In the genomic region with DNA sequence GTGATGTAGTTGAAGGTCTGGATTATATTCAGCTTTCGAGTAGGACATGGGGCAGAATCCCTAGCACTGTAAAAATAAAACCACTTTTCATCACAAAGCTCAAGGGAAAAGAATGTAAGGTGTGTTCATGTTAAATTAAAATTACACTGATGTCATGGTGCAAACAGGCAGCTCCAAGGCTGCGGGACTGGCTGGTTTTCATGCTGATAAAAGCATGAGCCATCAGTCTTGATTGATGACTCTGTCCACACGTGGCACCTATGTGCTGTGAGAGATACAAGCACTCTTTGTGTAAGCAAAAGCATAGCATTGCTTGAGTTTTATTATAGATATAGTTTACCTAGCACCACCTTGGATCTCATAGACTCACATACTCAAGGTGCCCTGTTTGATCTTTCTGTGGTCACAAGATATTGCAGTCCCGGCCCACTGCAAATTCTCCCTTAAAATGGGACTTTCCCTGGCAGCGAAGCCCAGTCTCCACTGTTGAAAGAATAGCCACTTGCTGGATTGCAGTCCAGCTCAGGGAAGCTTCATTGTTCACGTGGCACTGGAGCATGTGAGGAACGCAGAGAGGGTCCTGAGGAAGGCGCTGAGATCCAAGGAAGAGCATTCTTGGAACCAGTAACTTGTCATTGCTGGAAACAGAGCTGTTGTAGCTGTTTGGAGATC, we compare ENCODE assay signal across 15 cellular contexts.
DNase-seq lines count a peak whose midpoint lies in the region; ATAC-seq and TF ChIP-seq lines count a peak whose summit lies in the region.
"Had no signal": no experiment of that assay in that cellular context is flagged by ENCODE, and none has a peak within 500 bp of the region (broad histone marks: within the 10 kb centered on the region; RNA-seq: fewer than 3 reads in every experiment).

No MANE protein-coding gene starts in this region.

- TF ChIP-seq EP300 in Ishikawa (IDR thresholded peaks at IDR 0.05; ENCODE audit: borderline replicate concordance) = no peak; the same call in 1 of the 2 replicates

- DNase-seq in A172 (ENCODE audit: low spot score) = peak; percentile 91
- DNase-seq in astrocyte of the cerebellum (ENCODE audit: low read depth) = peak; percentile 43
- DNase-seq in left colon = peak; percentile 14 to 33
- no peak for DNase-seq in NCI-H345 (lab: John Stamatoyannopoulos, UW)
- DNase-seq in left ventricle myocardium superior = no peak
- DNase-seq: activated gamma-delta T cell; GOT3; left cardiac atrium; NCI-H2081; NK-92 treated with Interleukin-12 subunit alpha and Interleukin-12 subunit beta, amount 100 ng/mL, for 24 hours; T-helper 1 cell; upper lobe of left lung had no signal

- no peak for TF ChIP-seq RAD21 in Ishikawa (IDR thresholded peaks at IDR 0.05; ENCODE audit: low read depth)

- H3K4me3 ChIP-seq in astrocyte of the cerebellum (ENCODE audit: low read depth, low read length) = no peak overlapping the region
- H3K4me3 ChIP-seq: upper lobe of left lung had no signal

- ATAC-seq in left colon = peak; percentile 81
- ATAC-seq in HG03521 (IDR thresholded peaks at IDR 0.05; ENCODE audit: unreplicated experiment) = no peak
- ATAC-seq in GM21737 (IDR thresholded peaks at IDR 0.05; ENCODE audit: unreplicated experiment) = no peak
- ATAC-seq in left ventricle myocardium superior = no peak

- TF ChIP-seq CTCF in astrocyte of the cerebellum (IDR thresholded peaks at IDR 0.05; ENCODE audit: low read depth, low read length, missing control alignments) = no peak

- intact Hi-C loops in left colon (cut with DNase I, micrococcal nuclease) (no loop called here), left ventricle myocardium superior (cut with micrococcal nuclease) (no loop called here)

- in situ Hi-C loops in astrocyte of the cerebellum (cut with HindIII; ENCODE audit: low sequenced_read_pairs) = no loop called here

TF ChIP-seq in Ishikawa, 13 proteins besides CTCF, POLR2A, EP300 and RAD21:
- TF ChIP-seq MAX (IDR thresholded peaks at IDR 0.05) = peak; percentile 44
- TF ChIP-seq, protein P1, sequence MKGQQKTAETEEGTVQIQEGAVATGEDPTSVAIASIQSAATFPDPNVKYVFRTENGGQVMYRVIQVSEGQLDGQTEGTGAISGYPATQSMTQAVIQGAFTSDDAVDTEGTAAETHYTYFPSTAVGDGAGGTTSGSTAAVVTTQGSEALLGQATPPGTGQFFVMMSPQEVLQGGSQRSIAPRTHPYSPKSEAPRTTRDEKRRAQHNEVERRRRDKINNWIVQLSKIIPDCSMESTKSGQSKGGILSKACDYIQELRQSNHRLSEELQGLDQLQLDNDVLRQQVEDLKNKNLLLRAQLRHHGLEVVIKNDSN (IDR thresholded peaks at IDR 0.05) = no peak

Comparison
In these comparisons a context has a peak if more than half of its experiments do, and no peak if none do; other contexts are left out.
1. DNase-seq: peak in A172 (single experiment), astrocyte of the cerebellum (single experiment) and left colon (2 of 2); none in NCI-H345 (single experiment) and left ventricle myocardium superior (single experiment).